In genomic region chr1:67052741-67053534, GRCh38 we compare ENCODE assay signal across 1 cellular context.
TF ChIP-seq lines count a peak whose summit lies in the region.

No MANE protein-coding gene starts in this region.

TF ChIP-seq in GM12878, 131 proteins besides CTCF, POLR2A, EP300 and RAD21:
- TF ChIP-seq PKNOX1 (IDR thresholded peaks at IDR 0.05) (peak; percentile 72), CBX3 (IDR thresholded peaks at IDR 0.05; ENCODE audit: borderline replicate concordance, low read depth) (no peak), RELA (IDR thresholded peaks at IDR 0.05; ENCODE audit: borderline replicate concordance, partially characterized antibody) (no peak), SMAD5 (IDR thresholded peaks at IDR 0.05; ENCODE audit: low read depth) (no peak), TARDBP (IDR thresholded peaks at IDR 0.05; ENCODE audit: borderline replicate concordance) (no peak)
